Comparison of ENCODE assay signal across 9 cellular contexts in genomic region chr7:74092321-74092963, GRCh38. TPM values are rescaled to one million over a fixed set of nuclear protein-coding genes. Genes with fewer than 3 reads are reported as not detected.
A peak's percentile ranks its signal among the peaks of the same experiment; 100 is the strongest.
DNase-seq lines count a peak whose midpoint lies in the region; TF ChIP-seq lines count a peak whose summit lies in the region.
"Had no signal": no experiment of that assay in that cellular context is flagged by ENCODE, and none has a peak within 500 bp of the region (broad histone marks: within the 10 kb centered on the region; RNA-seq: fewer than 3 reads in every experiment).

No MANE protein-coding gene starts in this region.

- peak; percentile 70 for DNase-seq in GM20000 (ENCODE audit: low spot score)
- DNase-seq in middle frontal gyrus (ENCODE audit: extremely low spot score, low spot score): no peak
- no peak for DNase-seq in Calu3
- DNase-seq in GM13977 (ENCODE audit: low spot score): no peak
- no peak for DNase-seq in NCI-H446 (lab: John Stamatoyannopoulos, UW)
- DNase-seq: NCI-H1417 treated with DMSO at 0.1 percent for 48 hours had no signal

- no peaks in the 10 kb centered on the region for H3K27me3 ChIP-seq in esophagus (ENCODE audit: control insufficient read depth in 1 of 2, insufficient read depth in 2 of 2, low read length in 2 of 2)
- no peaks in the 10 kb centered on the region for H3K27me3 ChIP-seq in skeletal muscle satellite cell (ENCODE audit: control insufficient read depth, insufficient read depth, low read length)

- H3K9me3 Mint-ChIP-seq in Calu3 (ENCODE audit: low read depth, unreplicated experiment): no peaks in the 10 kb centered on the region

- H3K9ac ChIP-seq in skeletal muscle satellite cell (ENCODE audit: low read depth, low read length): peak overlapping the region; percentile 62

- no peaks in the 10 kb centered on the region for H3K9me3 ChIP-seq in KOPT-K1 (ENCODE audit: insufficient read depth, low read length, poor library complexity, severe bottlenecking)
- H3K9me3 ChIP-seq in esophagus (ENCODE audit: control insufficient read depth in 2 of 2, insufficient read depth in 1 of 2, low read depth in 1 of 2, low read length in 1 of 2): peaks cover 0 to 4% of the 10 kb centered on the region in 2 donors
- H3K9me3 ChIP-seq in skeletal muscle satellite cell (replicated peaks; ENCODE audit: low read length): peaks cover 10% of the 10 kb centered on the region

- peaks cover 11% of the 10 kb centered on the region for H3K4me1 Mint-ChIP-seq in Calu3 (ENCODE audit: low read depth, unreplicated experiment)

- H3K27ac Mint-ChIP-seq in Calu3 (ENCODE audit: unreplicated experiment): no peak overlapping the region

- H3K4me3 ChIP-seq in esophagus (ENCODE audit: low read depth in 1 of 2, low read length in 2 of 2) (no peak overlapping the region), skeletal muscle satellite cell (ENCODE audit: low read length) (no peak overlapping the region)

- peaks cover 10% of the 10 kb centered on the region for H3K36me3 Mint-ChIP-seq in Calu3 (ENCODE audit: insufficient read depth, unreplicated experiment)

- WGBS in esophagus, 2 donors: 64 to 78% methylated on average over 11 to 13 of the region's 13 CpGs

- peak overlapping the region; percentile 53 for H3K4me2 ChIP-seq in skeletal muscle satellite cell (ENCODE audit: low read length)

- TF ChIP-seq CTCF in GM20000 (IDR thresholded peaks at IDR 0.05; ENCODE audit: extremely low read depth, missing control alignments) (no peak), Calu3 (IDR thresholded peaks at IDR 0.05; ENCODE audit: unreplicated experiment) (no peak), GM13977 (IDR thresholded peaks at IDR 0.05; ENCODE audit: extremely low read depth, insufficient read depth, missing control alignments) (no peak)

- H3K4me1 ChIP-seq in esophagus (ENCODE audit: control insufficient read depth in 2 of 2, insufficient read depth in 2 of 2, low read length in 1 of 2) (peaks cover 10 to 21% of the 10 kb centered on the region in 2 donors), skeletal muscle satellite cell (ENCODE audit: control insufficient read depth, insufficient read depth, low read length) (peaks cover 34% of the 10 kb centered on the region)

- H3K4me3 Mint-ChIP-seq in Calu3 (ENCODE audit: low read depth, unreplicated experiment): no peak overlapping the region

- H3K27ac ChIP-seq in KOPT-K1 (ENCODE audit: low read depth, low read length, poor library complexity, severe bottlenecking): peak overlapping the region; percentile 27
- peak overlapping the region; percentile 47 to 54 for H3K27ac ChIP-seq in esophagus (ENCODE audit: low read depth in 2 of 2, low read length in 1 of 2)

- no TSS peak for BruUV-seq in Calu3 (replicated peaks; lab: Mats Ljungman, UMichigan)

- in situ Hi-C loops in GM13977 (cut with MboI; ENCODE audit: low pct_unique_long_range_greater_than_20kb, low sequenced_read_pairs, unreplicated experiment): loop anchor here (25.0 kb wide), 1 partner anchor 95 kb away; no protein-coding TSS in a partner anchor

- CTCF ChIA-PET in Calu3 (lab: Charles Lee): no interaction called here

- intact Hi-C loops in Calu3 (cut with micrococcal nuclease; ENCODE audit: unreplicated experiment): no loop called here

- 0 out of 2 replicates have a peak, but pooled peaks cover 7% of the 10 kb centered on the region for H3K36me3 ChIP-seq in KOPT-K1 (ENCODE audit: insufficient read depth, low read length)
- H3K36me3 ChIP-seq in esophagus (ENCODE audit: control insufficient read depth in 2 of 2, insufficient read depth in 2 of 2, low read length in 1 of 2): peaks cover 0 to 9% of the 10 kb centered on the region in 2 donors
- H3K36me3 ChIP-seq in skeletal muscle satellite cell (ENCODE audit: insufficient read depth, low read length): peaks cover 26% of the 10 kb centered on the region

- H3K27me3 Mint-ChIP-seq in Calu3 (ENCODE audit: unreplicated experiment): no peaks in the 10 kb centered on the region

RNA-seq across cellular contexts. Expression of gene LIMK1, which starts 8.8 kb away (rescaled TPM):
- polyA plus RNA-seq in esophagus: 1 to 10 TPM; 5.9 to 7.7 TPM
- 51.3 and 54.0 TPM in 2 replicates for total RNA-seq in skeletal muscle satellite cell (2012; rRNA removed)
- 32.2 and 34.4 TPM in 2 replicates for total RNA-seq in Calu3 (2022)
